ENCODE assay signal across 13 cellular contexts in genomic region chr3:177443469-177443868, GRCh38.
DNase-seq lines count a peak whose midpoint lies in the region; ATAC-seq and TF ChIP-seq lines count a peak whose summit lies in the region.
"Had no signal": no experiment of that assay in that cellular context is flagged by ENCODE, and none has a peak within 500 bp of the region (broad histone marks: within the 10 kb centered on the region; RNA-seq: fewer than 3 reads in every experiment).

No MANE protein-coding gene starts in this region.

- no peaks in the 10 kb centered on the region for H3K9me3 Mint-ChIP-seq in activated CD8-positive, alpha-beta memory T cell treated with anti-CD3 and anti-CD28 coated beads, Interleukin-2, amount 10 ng/mL, durations not matched to agents 7 days and 5 days (ENCODE audit: low read depth)
- H3K9me3 Mint-ChIP-seq in CD4-positive, alpha-beta T cell = no peaks in the 10 kb centered on the region
- H3K9me3 Mint-ChIP-seq: activated T-cell treated with anti-CD3 and anti-CD28 coated beads, Interleukin-2, amount 50 U/mL, for 24 hours; CD4-positive, alpha-beta memory T cell; effector memory CD8-positive, alpha-beta T cell had no signal

- in situ Hi-C loops in Caki2 (cut with HindIII; ENCODE audit: low pct_unique_long_range_greater_than_20kb, low sequenced_read_pairs) (no loop called here), Panc1 (cut with HindIII; ENCODE audit: low pct_unique_long_range_greater_than_20kb, low sequenced_read_pairs) (no loop called here)

- DNase-seq in Caki2 (ENCODE audit: low read depth) = peak; percentile 86
- peak; percentile 25 for DNase-seq in Panc1 (ENCODE audit: low read depth, low spot score)
- peak; percentile 12 for DNase-seq in dermis blood vessel endothelial cell
- DNase-seq in activated CD8-positive, alpha-beta memory T cell treated with anti-CD3 and anti-CD28 coated beads, Interleukin-2, amount 10 ng/mL, durations not matched to agents 7 days and 5 days = no peak
- DNase-seq in CD4-positive, alpha-beta T cell = no peak
- DNase-seq in middle frontal gyrus (ENCODE audit: extremely low spot score, low spot score) = no peak
- no peak for DNase-seq in NK-92 treated with Interleukin-12 subunit alpha and Interleukin-12 subunit beta, amount 100 ng/mL, for 24 hours (lab: John Stamatoyannopoulos, UW)
- DNase-seq: activated T-cell treated with anti-CD3 and anti-CD28 coated beads, Interleukin-2, amount 50 U/mL, for 24 hours; CD4-positive, alpha-beta memory T cell; effector memory CD8-positive, alpha-beta T cell; H7; NCI-H345 had no signal

- H3K9me3 ChIP-seq in Panc1 (ENCODE audit: control insufficient read depth, insufficient read depth, low read depth, low read length) (no peaks in the 10 kb centered on the region), muscle layer of duodenum (ENCODE audit: control insufficient read depth in 1 of 2, low read length in 2 of 2) (no peaks in the 10 kb centered on the region)
- no peaks in the 10 kb centered on the region for H3K9me3 ChIP-seq in CD4-positive, alpha-beta T cell (ENCODE audit: control insufficient read depth, low read length)

- CTCF ChIA-PET in Panc1 (lab: Charles Lee) = no interaction called here
- CTCF ChIA-PET in activated CD8-positive, alpha-beta memory T cell treated with anti-CD3 and anti-CD28 coated beads, Interleukin-2, amount 10 ng/mL, durations not matched to agents 7 days and 5 days (lab: Charles Lee) = interaction anchor here (0.6 kb wide), 1 partner anchor 471 kb away, joined by 4 read pairs; no protein-coding TSS in a partner anchor
- CTCF ChIA-PET in CD4-positive, alpha-beta T cell (lab: Charles Lee) = no interaction called here

- no peak overlapping the region for H3K4me3 ChIP-seq in Panc1 (ENCODE audit: low read depth in 2 of 2, low read length in 2 of 2)
- no peak overlapping the region for H3K4me3 ChIP-seq in muscle layer of duodenum (ENCODE audit: low read depth in 1 of 2, low read length in 2 of 2)

- H3K36me3 ChIP-seq in Panc1 (ENCODE audit: control insufficient read depth, insufficient read depth, low read length) (no peaks in the 10 kb centered on the region), muscle layer of duodenum (ENCODE audit: control insufficient read depth in 1 of 2, insufficient read depth in 2 of 2, low read length in 2 of 2) (no peaks in the 10 kb centered on the region)

- no peaks in the 10 kb centered on the region for H3K36me3 Mint-ChIP-seq in activated CD8-positive, alpha-beta memory T cell treated with anti-CD3 and anti-CD28 coated beads, Interleukin-2, amount 10 ng/mL, durations not matched to agents 7 days and 5 days
- H3K36me3 Mint-ChIP-seq in CD4-positive, alpha-beta T cell (ENCODE audit: low read depth) = no peaks in the 10 kb centered on the region
- H3K36me3 Mint-ChIP-seq: CD4-positive, alpha-beta memory T cell had no signal

- H3K4me1 ChIP-seq in Panc1 (ENCODE audit: control insufficient read depth, insufficient read depth, low read length) = peaks cover 12% of the 10 kb centered on the region; the same call in 1 of the 2 replicates
- peaks cover 15 to 38% of the 10 kb centered on the region in 2 donors for H3K4me1 ChIP-seq in muscle layer of duodenum (ENCODE audit: control insufficient read depth in 1 of 2, insufficient read depth in 2 of 2, low read length in 2 of 2)

- H3K27ac ChIP-seq in Panc1 (ENCODE audit: low read length) = peak overlapping the region; percentile 79
- H3K27ac ChIP-seq in muscle layer of duodenum (ENCODE audit: low read length) = peak overlapping the region; percentile 61
- H3K27ac ChIP-seq in CD4-positive, alpha-beta T cell (ENCODE audit: low read depth, low read length) = no peak overlapping the region

- no TSS peak for BruUV-seq in Panc1 (replicated peaks; lab: Mats Ljungman, UMichigan)

- intact Hi-C loops in Panc1 (cut with micrococcal nuclease; ENCODE audit: unreplicated experiment) = no loop called here
- intact Hi-C loops in CD4-positive, alpha-beta T cell (cut with DNase I, micrococcal nuclease) = no loop called here

- no peak overlapping the region for H3K27ac Mint-ChIP-seq in activated CD8-positive, alpha-beta memory T cell treated with anti-CD3 and anti-CD28 coated beads, Interleukin-2, amount 10 ng/mL, durations not matched to agents 7 days and 5 days
- H3K27ac Mint-ChIP-seq in CD4-positive, alpha-beta T cell = no peak overlapping the region
- H3K27ac Mint-ChIP-seq: activated T-cell treated with anti-CD3 and anti-CD28 coated beads, Interleukin-2, amount 50 U/mL, for 24 hours; effector memory CD8-positive, alpha-beta T cell had no signal

- no peaks in the 10 kb centered on the region for H3K27me3 Mint-ChIP-seq in activated CD8-positive, alpha-beta memory T cell treated with anti-CD3 and anti-CD28 coated beads, Interleukin-2, amount 10 ng/mL, durations not matched to agents 7 days and 5 days
- H3K27me3 Mint-ChIP-seq in CD4-positive, alpha-beta T cell = no peaks in the 10 kb centered on the region
- H3K27me3 Mint-ChIP-seq: activated T-cell treated with anti-CD3 and anti-CD28 coated beads, Interleukin-2, amount 50 U/mL, for 24 hours; CD4-positive, alpha-beta memory T cell; effector memory CD8-positive, alpha-beta T cell had no signal

- H3K27me3 ChIP-seq in Panc1 (ENCODE audit: control insufficient read depth, insufficient read depth, low read length) (no peaks in the 10 kb centered on the region), muscle layer of duodenum (ENCODE audit: low read depth, low read length) (no peaks in the 10 kb centered on the region)
- H3K27me3 ChIP-seq in CD4-positive, alpha-beta T cell (ENCODE audit: control insufficient read depth, insufficient read depth, low read length) = no peaks in the 10 kb centered on the region

- no peak for TF ChIP-seq CTCF in Panc1 (IDR thresholded peaks at IDR 0.05)
- TF ChIP-seq CTCF in CD4-positive, alpha-beta T cell (IDR thresholded peaks at IDR 0.05) = no peak

- no peak overlapping the region for H3K4me3 Mint-ChIP-seq in activated CD8-positive, alpha-beta memory T cell treated with anti-CD3 and anti-CD28 coated beads, Interleukin-2, amount 10 ng/mL, durations not matched to agents 7 days and 5 days
- no peak overlapping the region for H3K4me3 Mint-ChIP-seq in CD4-positive, alpha-beta T cell
- H3K4me3 Mint-ChIP-seq: activated T-cell treated with anti-CD3 and anti-CD28 coated beads, Interleukin-2, amount 50 U/mL, for 24 hours; CD4-positive, alpha-beta memory T cell; effector memory CD8-positive, alpha-beta T cell had no signal

- H3K4me1 Mint-ChIP-seq in activated CD8-positive, alpha-beta memory T cell treated with anti-CD3 and anti-CD28 coated beads, Interleukin-2, amount 10 ng/mL, durations not matched to agents 7 days and 5 days = peaks cover 5% of the 10 kb centered on the region
- H3K4me1 Mint-ChIP-seq in CD4-positive, alpha-beta T cell (ENCODE audit: low read depth) = no peaks in the 10 kb centered on the region

- ATAC-seq in Panc1 = peak; percentile 97
- ATAC-seq in activated CD8-positive, alpha-beta memory T cell treated with anti-CD3 and anti-CD28 coated beads, Interleukin-2, amount 10 ng/mL, durations not matched to agents 7 days and 5 days = no peak
- no peak for ATAC-seq in CD4-positive, alpha-beta T cell (ENCODE audit: poor library complexity)
- ATAC-seq: effector memory CD8-positive, alpha-beta T cell had no signal

- POLR2A ChIA-PET in Panc1 (lab: Charles Lee) = interaction anchor here (0.7 kb wide), 1 partner anchor 190 kb away, joined by 4 read pairs; no protein-coding TSS in a partner anchor
- POLR2A ChIA-PET in CD4-positive, alpha-beta T cell (lab: Charles Lee) = no interaction called here

Comparison
In these comparisons a context has a peak if more than half of its experiments do, and no peak if none do; other contexts are left out.
1. DNase-seq: peak in Caki2 (single experiment), Panc1 (single experiment) and dermis blood vessel endothelial cell (single experiment); none in activated CD8-positive, alpha-beta memory T cell treated with anti-CD3 and anti-CD28 coated beads, Interleukin-2, amount 10 ng/mL, durations not matched to agents 7 days and 5 days (single experiment), CD4-positive, alpha-beta T cell (0 of 10), middle frontal gyrus (single experiment) and NK-92 treated with Interleukin-12 subunit alpha and Interleukin-12 subunit beta, amount 100 ng/mL, for 24 hours (single experiment).